8 cellular contexts compared by ENCODE assay signal in genomic region chr17:48427598-48427997, GRCh38.
DNase-seq lines count a peak whose midpoint lies in the region; TF ChIP-seq lines count a peak whose summit lies in the region.

No MANE protein-coding gene starts in this region.

- peak; percentile 48 for DNase-seq in GM06990 (ENCODE audit: extremely low read depth, insufficient read length)
- DNase-seq in NB4 (ENCODE audit: low read depth), result peak; percentile 25
- peak; percentile 75 for DNase-seq in activated CD8-positive, alpha-beta memory T cell treated with anti-CD3 and anti-CD28 coated beads, Interleukin-2, amount 50 U/mL, for 48 hours
- DNase-seq in stimulated activated CD4-positive, alpha-beta T cell treated with anti-CD3 and anti-CD28 coated beads, Interleukin-12 subunit alpha, Interleukin-12 subunit beta, amount 100 ng/mL, for 4 hours, result peak; percentile 55
- no peak for DNase-seq in Kasumi-1 (lab: John Stamatoyannopoulos, UW)
- no peak for DNase-seq in RKO (ENCODE audit: low spot score)
- DNase-seq in NOMO-1 treated with dmso at 0.1 percent for 144 hours (lab: John Stamatoyannopoulos, UW; ENCODE audit: unreplicated experiment), result no peak
- no peak for DNase-seq in substantia nigra (lab: John Stamatoyannopoulos, UW)

- no peaks in the 10 kb centered on the region for H3K27me3 ChIP-seq in GM06990 (replicated peaks; ENCODE audit: control insufficient read depth, insufficient read depth, low read length)

- TF ChIP-seq POLR2A in NB4 (IDR thresholded peaks at IDR 0.05; ENCODE audit: extremely low read depth, insufficient read length), result no peak

- no peak overlapping the region for H3K27ac ChIP-seq in substantia nigra (ENCODE audit: low read depth, low read length, poor library complexity, severe bottlenecking)

- H3K4me3 ChIP-seq in GM06990 (replicated peaks; ENCODE audit: low read depth, low read length), result peak overlapping the region; percentile 87
- H3K4me3 ChIP-seq in NB4 (ENCODE audit: low read depth, low read length), result no peak overlapping the region

- H3K36me3 ChIP-seq in GM06990 (ENCODE audit: control insufficient read depth, insufficient read depth, low read length), result no peaks in the 10 kb centered on the region

- no peak for TF ChIP-seq CTCF in GM06990 (IDR thresholded peaks at IDR 0.05; ENCODE audit: insufficient read depth, low read length, poor library complexity, severe bottlenecking)
- no peak for TF ChIP-seq CTCF in NB4 (IDR thresholded peaks at IDR 0.05; ENCODE audit: low read depth, low read length)

Comparison
In these comparisons a context has a peak if more than half of its experiments do, and no peak if none do; other contexts are left out.
1. DNase-seq: peak in GM06990 (single experiment), NB4 (single experiment), activated CD8-positive, alpha-beta memory T cell treated with anti-CD3 and anti-CD28 coated beads, Interleukin-2, amount 50 U/mL, for 48 hours (single experiment) and stimulated activated CD4-positive, alpha-beta T cell treated with anti-CD3 and anti-CD28 coated beads, Interleukin-12 subunit alpha, Interleukin-12 subunit beta, amount 100 ng/mL, for 4 hours (single experiment); none in Kasumi-1 (0 of 2), RKO (single experiment), NOMO-1 treated with dmso at 0.1 percent for 144 hours (single experiment) and substantia nigra (0 of 49).